13 cellular contexts compared by ENCODE assay signal in the genomic region with DNA sequence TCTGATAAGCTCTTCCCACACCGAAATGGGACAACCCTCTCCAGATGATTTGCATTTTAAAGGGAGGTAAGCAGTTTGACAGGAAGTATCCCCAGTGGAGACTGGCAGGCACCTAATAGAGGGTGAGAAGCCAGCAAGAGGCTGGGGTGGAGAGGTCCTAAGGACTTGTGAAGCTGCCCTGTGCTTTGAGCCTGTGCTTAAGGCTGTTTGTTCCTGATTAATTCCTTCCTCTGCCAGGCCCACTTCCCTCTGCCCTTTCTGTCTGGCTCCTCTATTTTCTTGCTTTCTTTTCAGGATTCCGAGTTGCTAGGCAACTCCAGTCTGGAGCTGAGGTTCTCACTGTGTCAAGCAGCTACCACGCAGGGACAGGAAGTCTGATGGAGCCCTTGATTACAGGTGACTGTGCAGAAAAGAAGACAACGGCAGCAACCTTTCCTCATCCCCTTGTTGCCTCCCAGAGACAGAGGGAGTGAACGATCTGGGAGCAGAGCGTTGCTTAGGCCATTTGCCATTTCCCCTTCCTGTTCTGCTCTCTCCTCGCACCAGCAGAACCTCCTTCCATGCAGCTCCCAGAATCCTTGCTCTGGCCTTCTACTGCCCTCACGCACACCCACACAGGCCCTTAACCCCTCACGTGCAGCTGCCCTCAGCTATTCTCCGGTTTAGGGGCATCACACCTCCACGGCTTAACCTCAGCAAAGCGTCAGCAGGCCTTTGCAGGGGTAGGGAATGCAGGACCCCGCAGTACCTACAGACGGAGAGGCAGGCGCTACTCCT.
DNase-seq lines count a peak whose midpoint lies in the region; ATAC-seq and TF ChIP-seq lines count a peak whose summit lies in the region.
"Had no signal": no experiment of that assay in that cellular context is flagged by ENCODE, and none has a peak within 500 bp of the region (broad histone marks: within the 10 kb centered on the region; RNA-seq: fewer than 3 reads in every experiment).

No MANE protein-coding gene starts in this region.

- TF ChIP-seq CTCF in left lung (IDR thresholded peaks at IDR 0.05): no peak
- TF ChIP-seq CTCF in lower leg skin (IDR thresholded peaks at IDR 0.05): no peak

- H3K4me3 ChIP-seq in left lung: no peak overlapping the region
- no peak overlapping the region for H3K4me3 ChIP-seq in lower leg skin (ENCODE audit: low read depth, poor library complexity, severe bottlenecking)
- H3K4me3 ChIP-seq: cardiac muscle cell, esophagus squamous epithelium had no signal

- DNase-seq in COR-L47 (lab: John Stamatoyannopoulos, UW): peak; percentile 91
- peak; percentile 68 for DNase-seq in NCI-H1092 (lab: John Stamatoyannopoulos, UW)
- DNase-seq in SHP77 (lab: John Stamatoyannopoulos, UW): peak; percentile 19 to 44
- no peak for DNase-seq in left lung
- DNase-seq in medulla oblongata (ENCODE audit: extremely low spot score): no peak
- DNase-seq in T1000 (lab: John Stamatoyannopoulos, UW): no peak
- no peak for DNase-seq in lower leg skin (ENCODE audit: low spot score in 2 of 2)
- DNase-seq: activated CD4-positive, alpha-beta T cell treated with anti-CD3 and anti-CD28 coated beads, Interleukin-2, amount 50 U/mL, for 4 hours; esophagus squamous epithelium; Kasumi-1; small intestine had no signal

- 68% methylated on average over 15 of the region's 15 CpGs for WGBS in lower leg skin, 2 donors

- H3K9me3 ChIP-seq in left lung: peaks cover 0 to 3% of the 10 kb centered on the region in 2 donors
- H3K9me3 ChIP-seq: esophagus squamous epithelium had no signal

- no peaks in the 10 kb centered on the region for H3K27me3 ChIP-seq in left lung
- H3K27me3 ChIP-seq: cardiac muscle cell, esophagus squamous epithelium had no signal

- no peaks in the 10 kb centered on the region for H3K4me1 ChIP-seq in left lung
- H3K4me1 ChIP-seq: esophagus squamous epithelium had no signal

- ATAC-seq in left lung (peak; percentile 88), HG03571 (IDR thresholded peaks at IDR 0.05; ENCODE audit: unreplicated experiment) (no peak)

- intact Hi-C loops in left lung (cut with DNase I): no loop called here
- intact Hi-C loops in lower leg skin (cut with DNase I; ENCODE audit: low total_unique reads): no loop called here

- no peak for TF ChIP-seq POLR2A in lower leg skin (IDR thresholded peaks at IDR 0.05)

- no peak overlapping the region for H3K27ac ChIP-seq in left lung
- H3K27ac ChIP-seq: cardiac muscle cell, esophagus squamous epithelium had no signal

- no peaks in the 10 kb centered on the region for H3K36me3 ChIP-seq in left lung
- H3K36me3 ChIP-seq: cardiac muscle cell, esophagus squamous epithelium had no signal

Comparison
In these comparisons a context has a peak if more than half of its experiments do, and no peak if none do; other contexts are left out.
1. DNase-seq: peak in COR-L47 (single experiment), NCI-H1092 (single experiment) and SHP77 (2 of 2); none in left lung (0 of 2), medulla oblongata (single experiment), T1000 (single experiment) and lower leg skin (0 of 2).